1 cellular context compared by ENCODE assay signal in genomic region chr17:64156670-64157069, GRCh38.
TF ChIP-seq lines count a peak whose summit lies in the region.

No MANE protein-coding gene starts in this region.

TF ChIP-seq in HEK293, 187 proteins besides CTCF, POLR2A, EP300 and RAD21 (continued from another document):
- TF ChIP-seq ZNF513 (tag by site-specific recombination; IDR thresholded peaks at IDR 0.05) (no peak), ZIC2 (tag by site-specific recombination; IDR thresholded peaks at IDR 0.05) (peak; percentile 57)
TF ChIP-seq in HEK293: peak in this region for 1.
